Comparison of ENCODE assay signal across 14 cellular contexts in the genomic region with DNA sequence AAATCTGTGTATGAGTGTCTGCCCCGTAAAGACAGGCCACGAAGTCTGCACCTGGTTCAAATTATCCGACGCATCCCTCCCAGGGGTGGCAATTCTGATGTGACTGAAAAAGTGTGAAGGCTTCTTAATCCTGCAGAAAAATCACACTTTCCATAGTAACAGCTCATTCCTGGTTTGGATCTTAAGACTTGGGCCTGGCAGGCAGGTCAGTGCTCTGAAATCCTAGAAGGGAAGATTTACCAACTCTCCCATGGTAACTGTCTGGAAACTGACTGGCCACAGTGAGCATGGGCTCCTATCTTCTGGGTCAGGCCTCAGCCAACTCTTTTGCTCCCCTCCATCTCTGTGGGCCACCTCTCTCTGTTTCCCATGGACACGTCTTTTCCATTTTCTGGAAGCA.
DNase-seq lines count a peak whose midpoint lies in the region; ATAC-seq and TF ChIP-seq lines count a peak whose summit lies in the region.
"Had no signal": no experiment of that assay in that cellular context is flagged by ENCODE, and none has a peak within 500 bp of the region (broad histone marks: within the 10 kb centered on the region; RNA-seq: fewer than 3 reads in every experiment).

No MANE protein-coding gene starts in this region.

- TF ChIP-seq RAD21 in SK-N-SH (IDR thresholded peaks at IDR 0.05; ENCODE audit: low read length), result no peak

- H3K27ac ChIP-seq in SK-N-SH (ENCODE audit: low read depth in 2 of 2, low read length in 1 of 2) (peak overlapping the region; percentile 71 to 98), gastroesophageal sphincter (peak overlapping the region in 1 of 4 donors; percentile 21)

- H3K9me3 ChIP-seq in Caco-2 (no peaks in the 10 kb centered on the region), SK-N-SH (no peaks in the 10 kb centered on the region), gastroesophageal sphincter (no peaks in the 10 kb centered on the region)

- H3K4me3 Mint-ChIP-seq in Caco-2 (ENCODE audit: unreplicated experiment), result no peak overlapping the region
- H3K4me3 Mint-ChIP-seq: activated CD8-positive, alpha-beta memory T cell treated with anti-CD3 and anti-CD28 coated beads, Interleukin-2, amount 10 ng/mL, durations not matched to agents 7 days and 5 days; effector memory CD8-positive, alpha-beta T cell; stimulated activated memory B cell treated with anti-CD40 and anti-IgM and Interleukin-4, amounts not matched to agents 10 μg/mL and 1 μg/mL and 100 μg/mL, for 72 hours had no signal

- BruUV-seq in Caco-2 (replicated peaks; lab: Mats Ljungman, UMichigan), result TSS peak; percentile 97

- H4K20me1 ChIP-seq in SK-N-SH (ENCODE audit: insufficient read depth), result no peaks in the 10 kb centered on the region

- TF ChIP-seq EP300 in SK-N-SH (IDR thresholded peaks at IDR 0.05; ENCODE audit: borderline replicate concordance in 1 of 2, low read depth in 1 of 2, low read length in 1 of 2) (no peak), gastroesophageal sphincter (IDR thresholded peaks at IDR 0.05) (no peak)

- TF ChIP-seq CTCF in Caco-2 (IDR thresholded peaks at IDR 0.05; ENCODE audit: insufficient read depth in 1 of 2, low read depth in 1 of 2, low read length in 1 of 2, severe bottlenecking in 1 of 2, unreplicated experiment in 1 of 2), result no peak
- TF ChIP-seq CTCF in SK-N-SH (IDR thresholded peaks at IDR 0.05), result no peak
- TF ChIP-seq CTCF in gastroesophageal sphincter (IDR thresholded peaks at IDR 0.05), result no peak
- TF ChIP-seq CTCF in retinal pigment epithelial cell (conservative IDR thresholded peaks at IDR 0.05; ENCODE audit: low read depth, low read length), result no peak

- no peaks in the 10 kb centered on the region for H3K27me3 Mint-ChIP-seq in Caco-2 (ENCODE audit: insufficient read depth, unreplicated experiment)

- H3K27me3 ChIP-seq in Caco-2 (replicated peaks; ENCODE audit: control insufficient read depth, insufficient read depth, low read length) (no peaks in the 10 kb centered on the region), SK-N-SH (ENCODE audit: insufficient read depth) (no peaks in the 10 kb centered on the region), gastroesophageal sphincter (no peaks in the 10 kb centered on the region)

- no peaks in the 10 kb centered on the region for H3K9me3 Mint-ChIP-seq in Caco-2 (ENCODE audit: unreplicated experiment)
- H3K9me3 Mint-ChIP-seq: effector memory CD8-positive, alpha-beta T cell; stimulated activated memory B cell treated with anti-CD40 and anti-IgM and Interleukin-4, amounts not matched to agents 10 μg/mL and 1 μg/mL and 100 μg/mL, for 72 hours had no signal

- DNase-seq in Caco-2, result no peak
- no peak for DNase-seq in SK-N-SH
- peak; percentile 58 for DNase-seq in retinal pigment epithelial cell (ENCODE audit: low read depth)
- DNase-seq in NCI-H1694 treated with DMSO at 0.1 percent for 48 hours (lab: John Stamatoyannopoulos, UW), result no peak
- DNase-seq in KG1 (lab: John Stamatoyannopoulos, UW), result no peak
- DNase-seq: activated CD8-positive, alpha-beta memory T cell treated with anti-CD3 and anti-CD28 coated beads, Interleukin-2, amount 10 ng/mL, durations not matched to agents 7 days and 5 days; activated naive CD4-positive, alpha-beta T cell; effector memory CD8-positive, alpha-beta T cell; KBM-7; NCI-H2227 treated with DMSO at 0.1 percent for 48 hours had no signal

- H3K4me1 ChIP-seq in Caco-2, result peaks cover 76% of the 10 kb centered on the region
- H3K4me1 ChIP-seq in SK-N-SH (ENCODE audit: control insufficient read depth in 1 of 2, insufficient read depth in 2 of 2, low read depth in 1 of 2, low read length in 1 of 2), result peaks cover 11 to 48% of the 10 kb centered on the region in 2 experiments; a peak in 3 of 4 replicates
- H3K4me1 ChIP-seq in gastroesophageal sphincter, result peaks cover 0 to 19% (median 0%) of the 10 kb centered on the region in 3 donors

- intact Hi-C loops in Caco-2 (cut with micrococcal nuclease; ENCODE audit: unreplicated experiment), result loop anchor here (5.0 kb wide), 1 partner anchor 34 kb away; no protein-coding TSS in a partner anchor

- H3K36me3 Mint-ChIP-seq in Caco-2 (ENCODE audit: insufficient read depth, unreplicated experiment), result peaks cover 18% of the 10 kb centered on the region
- H3K36me3 Mint-ChIP-seq: activated CD8-positive, alpha-beta memory T cell treated with anti-CD3 and anti-CD28 coated beads, Interleukin-2, amount 10 ng/mL, durations not matched to agents 7 days and 5 days; stimulated activated memory B cell treated with anti-CD40 and anti-IgM and Interleukin-4, amounts not matched to agents 10 μg/mL and 1 μg/mL and 100 μg/mL, for 72 hours had no signal

- no peak overlapping the region for H3K4me3 ChIP-seq in Caco-2 (ENCODE audit: low read depth, low read length)
- H3K4me3 ChIP-seq in SK-N-SH (ENCODE audit: low read depth in 2 of 2, low read length in 1 of 2), result no peak overlapping the region
- H3K4me3 ChIP-seq in gastroesophageal sphincter, result no peak overlapping the region
- H3K4me3 ChIP-seq in retinal pigment epithelial cell (ENCODE audit: low read length), result no peak overlapping the region

- H3K4me1 Mint-ChIP-seq in Caco-2 (ENCODE audit: low read depth, unreplicated experiment), result peaks cover 17% of the 10 kb centered on the region
- H3K4me1 Mint-ChIP-seq: stimulated activated memory B cell treated with anti-CD40 and anti-IgM and Interleukin-4, amounts not matched to agents 10 μg/mL and 1 μg/mL and 100 μg/mL, for 72 hours had no signal

- H3K36me3 ChIP-seq in Caco-2 (ENCODE audit: control insufficient read depth, insufficient read depth, low read length), result no peaks in the 10 kb centered on the region
- H3K36me3 ChIP-seq in SK-N-SH (replicated peaks in 1 of 2; ENCODE audit: control insufficient read depth in 1 of 2, insufficient read depth in 2 of 2, low read length in 1 of 2), result no peaks in the 10 kb centered on the region
- H3K36me3 ChIP-seq in gastroesophageal sphincter, result no peaks in the 10 kb centered on the region

- peak overlapping the region; percentile 42; the same call in 1 of the 2 replicates for H3K4me2 ChIP-seq in SK-N-SH

- H3K9ac ChIP-seq in SK-N-SH, result peak overlapping the region; percentile 68

- H3K27ac Mint-ChIP-seq in Caco-2 (ENCODE audit: unreplicated experiment), result peak overlapping the region; percentile 95
- H3K27ac Mint-ChIP-seq: activated CD8-positive, alpha-beta memory T cell treated with anti-CD3 and anti-CD28 coated beads, Interleukin-2, amount 10 ng/mL, durations not matched to agents 7 days and 5 days; effector memory CD8-positive, alpha-beta T cell; stimulated activated memory B cell treated with anti-CD40 and anti-IgM and Interleukin-4, amounts not matched to agents 10 μg/mL and 1 μg/mL and 100 μg/mL, for 72 hours had no signal

- no peaks in the 10 kb centered on the region for H3K9me2 ChIP-seq in SK-N-SH

- H2AFZ ChIP-seq in SK-N-SH (ENCODE audit: low read depth), result peak overlapping the region; percentile 15; the same call in 1 of the 2 replicates

- H3F3A ChIP-seq in SK-N-SH (replicated peaks; ENCODE audit: insufficient read depth), result peaks cover 33% of the 10 kb centered on the region

- POLR2A ChIA-PET in Caco-2 (lab: Charles Lee) (interaction anchor here (1.1 kb wide), 1 partner anchor 166 kb away, joined by 3 read pairs; no protein-coding TSS in a partner anchor), SK-N-SH (lab: Yijun Ruan, JAX) (no interaction called here)

- CTCF ChIA-PET in Caco-2 (lab: Charles Lee) (interaction anchor here (0.5 to 1.3 kb wide), 4 partner anchors 37 to 233 kb away, joined by 3 read pairs; no protein-coding TSS in a partner anchor), SK-N-SH (lab: Yijun Ruan, JAX) (interaction anchor here (1.4 kb wide), 1 partner anchor 167 kb away, joined by 7 read pairs; no protein-coding TSS in a partner anchor)

- H3K79me2 ChIP-seq in SK-N-SH (ENCODE audit: insufficient read depth), result no peaks in the 10 kb centered on the region

- TF ChIP-seq POLR2A in gastroesophageal sphincter (IDR thresholded peaks at IDR 0.05), result no peak

- peak; percentile 6 for ATAC-seq in gastroesophageal sphincter
- no peak for ATAC-seq in HG03439 (IDR thresholded peaks at IDR 0.05; ENCODE audit: unreplicated experiment)
- no peak for ATAC-seq in HG02973 (IDR thresholded peaks at IDR 0.05; ENCODE audit: unreplicated experiment)
- ATAC-seq: activated CD8-positive, alpha-beta memory T cell treated with anti-CD3 and anti-CD28 coated beads, Interleukin-2, amount 10 ng/mL, durations not matched to agents 7 days and 5 days; effector memory CD8-positive, alpha-beta T cell; stimulated activated memory B cell treated with anti-CD40 and anti-IgM and Interleukin-4, amounts not matched to agents 10 μg/mL and 1 μg/mL and 100 μg/mL, for 72 hours had no signal

- WGBS in SK-N-SH (ENCODE audit: low lambda C conversion rate), result 65% methylated on average over 5 of the region's 5 CpGs
- WGBS in gastroesophageal sphincter (ENCODE audit: low coverage in 1 of 2), 2 donors, result 70% methylated on average over 1 of the region's 5 CpGs; no CpG with 5 or more reads in 1 of the 2 donors

TF ChIP-seq in SK-N-SH, 30 proteins besides CTCF, POLR2A, EP300 and RAD21 (continues in another document):
- peak; percentile 61; the same call in 1 of the 2 replicates for TF ChIP-seq TCF12 (IDR thresholded peaks at IDR 0.05)
- 0 out of 2 replicates have a peak, but pooled peaks have one; percentile 10 for TF ChIP-seq YY1 (IDR thresholded peaks at IDR 0.05; ENCODE audit: low read depth)
- no peak for TF ChIP-seq TEAD4 (IDR thresholded peaks at IDR 0.05; ENCODE audit: borderline replicate concordance, insufficient read depth)
- TF ChIP-seq, protein P1, sequence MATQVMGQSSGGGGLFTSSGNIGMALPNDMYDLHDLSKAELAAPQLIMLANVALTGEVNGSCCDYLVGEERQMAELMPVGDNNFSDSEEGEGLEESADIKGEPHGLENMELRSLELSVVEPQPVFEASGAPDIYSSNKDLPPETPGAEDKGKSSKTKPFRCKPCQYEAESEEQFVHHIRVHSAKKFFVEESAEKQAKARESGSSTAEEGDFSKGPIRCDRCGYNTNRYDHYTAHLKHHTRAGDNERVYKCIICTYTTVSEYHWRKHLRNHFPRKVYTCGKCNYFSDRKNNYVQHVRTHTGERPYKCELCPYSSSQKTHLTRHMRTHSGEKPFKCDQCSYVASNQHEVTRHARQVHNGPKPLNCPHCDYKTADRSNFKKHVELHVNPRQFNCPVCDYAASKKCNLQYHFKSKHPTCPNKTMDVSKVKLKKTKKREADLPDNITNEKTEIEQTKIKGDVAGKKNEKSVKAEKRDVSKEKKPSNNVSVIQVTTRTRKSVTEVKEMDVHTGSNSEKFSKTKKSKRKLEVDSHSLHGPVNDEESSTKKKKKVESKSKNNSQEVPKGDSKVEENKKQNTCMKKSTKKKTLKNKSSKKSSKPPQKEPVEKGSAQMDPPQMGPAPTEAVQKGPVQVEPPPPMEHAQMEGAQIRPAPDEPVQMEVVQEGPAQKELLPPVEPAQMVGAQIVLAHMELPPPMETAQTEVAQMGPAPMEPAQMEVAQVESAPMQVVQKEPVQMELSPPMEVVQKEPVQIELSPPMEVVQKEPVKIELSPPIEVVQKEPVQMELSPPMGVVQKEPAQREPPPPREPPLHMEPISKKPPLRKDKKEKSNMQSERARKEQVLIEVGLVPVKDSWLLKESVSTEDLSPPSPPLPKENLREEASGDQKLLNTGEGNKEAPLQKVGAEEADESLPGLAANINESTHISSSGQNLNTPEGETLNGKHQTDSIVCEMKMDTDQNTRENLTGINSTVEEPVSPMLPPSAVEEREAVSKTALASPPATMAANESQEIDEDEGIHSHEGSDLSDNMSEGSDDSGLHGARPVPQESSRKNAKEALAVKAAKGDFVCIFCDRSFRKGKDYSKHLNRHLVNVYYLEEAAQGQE (IDR thresholded peaks at IDR 0.05; ENCODE audit: low read depth, low read length), result no peak
